ENCODE assay signal across 24 cellular contexts in genomic region chr18:78728301-78729098, GRCh38.
A peak's percentile ranks its signal among the peaks of the same experiment; 100 is the strongest.
DNase-seq lines count a peak whose midpoint lies in the region; ATAC-seq, FAIRE-seq and TF ChIP-seq lines count a peak whose summit lies in the region.
"Had no signal": no experiment of that assay in that cellular context is flagged by ENCODE, and none has a peak within 500 bp of the region (broad histone marks: within the 10 kb centered on the region; RNA-seq: fewer than 3 reads in every experiment).

No MANE protein-coding gene starts in this region.

- DNase-seq in A549 (ENCODE audit: low read depth in 1 of 2, low spot score in 1 of 2) (no peak), WERI-Rb-1 (peak; percentile 6), right lobe of liver (peak in 2 of 3 donors; percentile 25 to 38), spleen (peak; percentile 61), NCI-H1105 treated with DMSO at 0.1 percent for 48 hours (lab: John Stamatoyannopoulos, UW) (no peak)
- DNase-seq: C1 segment of cervical spinal cord; CD4-positive, alpha-beta memory T cell; COR-L47; DMS53; H7; HFFc6; IMR-90; KG1; MG63; NCI-H2029 treated with DMSO at 0.1 percent for 48 hours; NCI-H446 treated with DMSO at 0.1 percent for 48 hours; NCI-H526; NCI-H82; PC-9; Right ventricle myocardium superior had no signal

- CTCF ChIA-PET in A549 (lab: Yijun Ruan, JAX): no interaction called here

- no peaks in the 10 kb centered on the region for H3K36me3 ChIP-seq in WERI-Rb-1
- H3K36me3 ChIP-seq in right lobe of liver: no peaks in the 10 kb centered on the region
- H3K36me3 ChIP-seq in spleen: no peaks in the 10 kb centered on the region
- H3K36me3 ChIP-seq: MG63, SJSA1 had no signal

- no peak for TF ChIP-seq EP300 in A549 (IDR thresholded peaks at IDR 0.05)

- FAIRE-seq in A549 (lab: Jason Lieb, UNC): no peak
- FAIRE-seq: HTR-8/SVneo had no signal

- 30% methylated on average over 9 of the region's 22 CpGs for WGBS in A549 (ENCODE audit: missing lambda C conversion rate)
- WGBS in right lobe of liver (ENCODE audit: insufficient coverage, low coverage, low lambda C conversion rate, missing lambda C conversion rate): 47% methylated on average over 5 of the region's 22 CpGs
- WGBS in spleen, 5 donors: 84 to 89% (median 84%) methylated on average over 15 to 22 of the region's 22 CpGs

- ATAC-seq in A549: no peak
- ATAC-seq in right lobe of liver: no peak
- no peak for ATAC-seq in HG02678 (IDR thresholded peaks at IDR 0.05; ENCODE audit: unreplicated experiment)
- ATAC-seq in GM18502 (IDR thresholded peaks at IDR 0.05; ENCODE audit: poor library complexity, unreplicated experiment): no peak

- H3K27ac ChIP-seq in A549 (no peak overlapping the region), WERI-Rb-1 (no peak overlapping the region), right lobe of liver (no peak overlapping the region), spleen (no peak overlapping the region)
- H3K27ac ChIP-seq: PC-9, SJSA1 had no signal

- H3K4me2 ChIP-seq in A549: no peak overlapping the region
- H3K4me2 ChIP-seq: PC-9 had no signal

- H3K4me3 ChIP-seq in A549: no peak overlapping the region
- no peak overlapping the region for H3K4me3 ChIP-seq in WERI-Rb-1 (ENCODE audit: low read depth, low read length)
- H3K4me3 ChIP-seq in right lobe of liver: no peak overlapping the region
- H3K4me3 ChIP-seq in spleen: no peak overlapping the region
- H3K4me3 ChIP-seq: MG63, PC-9, SJSA1 had no signal

- TF ChIP-seq CTCF in A549 (IDR thresholded peaks at IDR 0.05) (no peak), WERI-Rb-1 (IDR thresholded peaks at IDR 0.05; ENCODE audit: low read depth, low read length) (no peak), right lobe of liver (IDR thresholded peaks at IDR 0.05) (no peak), spleen (IDR thresholded peaks at IDR 0.05 in 8 of 11, conservative IDR thresholded peaks at IDR 0.05 in 3 of 11) (no peak)

- H3K4me1 ChIP-seq in A549: no peaks in the 10 kb centered on the region
- no peaks in the 10 kb centered on the region for H3K4me1 ChIP-seq in right lobe of liver
- no peaks in the 10 kb centered on the region for H3K4me1 ChIP-seq in spleen
- H3K4me1 ChIP-seq: SJSA1 had no signal

- H3K27me3 ChIP-seq in WERI-Rb-1 (ENCODE audit: insufficient read depth, low read depth, severe bottlenecking) (no peaks in the 10 kb centered on the region), right lobe of liver (no peaks in the 10 kb centered on the region), spleen (replicated peaks in 1 of 7) (peaks cover 0 to 35% (median 0%) of the 10 kb centered on the region in 7 donors)
- H3K27me3 ChIP-seq: MG63, SJSA1 had no signal

- POLR2A ChIA-PET in A549 (lab: Yijun Ruan, JAX): no interaction called here

- no peak for TF ChIP-seq RAD21 in A549 (conservative IDR thresholded peaks at IDR 0.05 in 1 of 2, IDR thresholded peaks at IDR 0.05 in 1 of 2)

- no peaks in the 10 kb centered on the region for H3K9me3 ChIP-seq in A549
- H3K9me3 ChIP-seq in WERI-Rb-1 (ENCODE audit: severe bottlenecking): no peaks in the 10 kb centered on the region
- no peaks in the 10 kb centered on the region for H3K9me3 ChIP-seq in right lobe of liver
- H3K9me3 ChIP-seq in spleen: no peaks in the 10 kb centered on the region
- H3K9me3 ChIP-seq: MG63 had no signal

- intact Hi-C loops in right lobe of liver (cut with DNase I) (no loop called here), spleen (cut with DNase I; ENCODE audit: low total_unique reads) (no loop called here)

- TF ChIP-seq POLR2A in A549 (IDR thresholded peaks at IDR 0.05; ENCODE audit: low read length) (no peak), right lobe of liver (IDR thresholded peaks at IDR 0.05) (no peak), spleen (IDR thresholded peaks at IDR 0.05) (no peak)

TF ChIP-seq in A549, 52 proteins besides CTCF, POLR2A, EP300 and RAD21:
- TF ChIP-seq MAFK (IDR thresholded peaks at IDR 0.05; ENCODE audit: partially characterized antibody) (peak; percentile 45), ELK1 (IDR thresholded peaks at IDR 0.05; ENCODE audit: low read depth, low read length) (no peak)
TF ChIP-seq in A549: peak in this region for 1.

Comparison
In these comparisons a context has a peak if more than half of its experiments do, and no peak if none do; other contexts are left out.
1. DNase-seq: peak in WERI-Rb-1 (single experiment), right lobe of liver (2 of 3) and spleen (single experiment); none in A549 (0 of 2) and NCI-H1105 treated with DMSO at 0.1 percent for 48 hours (single experiment).